1 cellular context compared by ENCODE assay signal in genomic region chr4:117660668-117661067, GRCh38.
TF ChIP-seq lines count a peak whose summit lies in the region.

No MANE protein-coding gene starts in this region.

TF ChIP-seq in GM23338, 12 proteins besides CTCF, POLR2A, EP300 and RAD21 (continued from another document):
- TF ChIP-seq, protein P1, sequence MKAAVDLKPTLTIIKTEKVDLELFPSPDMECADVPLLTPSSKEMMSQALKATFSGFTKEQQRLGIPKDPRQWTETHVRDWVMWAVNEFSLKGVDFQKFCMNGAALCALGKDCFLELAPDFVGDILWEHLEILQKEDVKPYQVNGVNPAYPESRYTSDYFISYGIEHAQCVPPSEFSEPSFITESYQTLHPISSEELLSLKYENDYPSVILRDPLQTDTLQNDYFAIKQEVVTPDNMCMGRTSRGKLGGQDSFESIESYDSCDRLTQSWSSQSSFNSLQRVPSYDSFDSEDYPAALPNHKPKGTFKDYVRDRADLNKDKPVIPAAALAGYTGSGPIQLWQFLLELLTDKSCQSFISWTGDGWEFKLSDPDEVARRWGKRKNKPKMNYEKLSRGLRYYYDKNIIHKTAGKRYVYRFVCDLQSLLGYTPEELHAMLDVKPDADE (IDR thresholded peaks at IDR 0.05): no peak
TF ChIP-seq in GM23338: peak in this region for 0.
